Comparison of ENCODE assay signal across 27 cellular contexts in genomic region chr5:154571325-154572035, GRCh38.
"Had no signal": no experiment of that assay in that cellular context is flagged by ENCODE, and none has a peak within 500 bp of the region (broad histone marks: within the 10 kb centered on the region; RNA-seq: fewer than 3 reads in every experiment).

No MANE protein-coding gene starts in this region.

- DNase-seq: dermis blood vessel endothelial cell; effector memory CD4-positive, alpha-beta T cell; heart left ventricle; kidney; midbrain; naive thymus-derived CD8-positive, alpha-beta T cell; nephron progenitor cell; stimulated activated CD4-positive, alpha-beta T cell treated with anti-CD3 and anti-CD28 coated beads, Interleukin-12 subunit alpha, Interleukin-12 subunit beta, amount 100 ng/mL, for 4 hours; stimulated activated CD4-positive, alpha-beta T cell treated with anti-CD3 and anti-CD28 coated beads, Interleukin-1b, Interleukin-23, amount 100 ng/mL, for 48 hours; stimulated activated CD4-positive, alpha-beta T cell treated with anti-CD3 and anti-CD28 coated beads, Interleukin-4, amount 100 ng/mL, for 1 hour; stimulated activated CD8-positive, alpha-beta memory T cell treated with anti-CD3 and anti-CD28 coated beads, Interleukin-4, amount 100 ng/mL, for 48 hours; stimulated activated naive CD4-positive, alpha-beta T cell treated with Interleukin-2 at 50 U/mL for 16 hours; stomach; thyroid gland had no signal

- H3K9me3 ChIP-seq: gastroesophageal sphincter, heart left ventricle, prostate gland, right atrium auricular region, stomach, thyroid gland had no signal

- H3K4me1 ChIP-seq: gastroesophageal sphincter, heart left ventricle, prostate gland, right atrium auricular region, stomach had no signal

- H3K4me3 Mint-ChIP-seq: central memory CD8-positive, alpha-beta T cell; memory B cell; naive thymus-derived CD8-positive, alpha-beta T cell; nephron progenitor cell; type B pancreatic cell had no signal

- H3K79me2 ChIP-seq: hepatocyte had no signal

- H3K36me3 Mint-ChIP-seq: memory B cell; naive thymus-derived CD8-positive, alpha-beta T cell; type B pancreatic cell had no signal

- H3K27ac ChIP-seq: coronary artery, gastroesophageal sphincter, heart left ventricle, hepatocyte, prostate gland, right atrium auricular region, stomach, thyroid gland had no signal

- H3K36me3 ChIP-seq: gastroesophageal sphincter, heart left ventricle, prostate gland, right atrium auricular region, stomach, thyroid gland had no signal

- ATAC-seq: gastroesophageal sphincter; heart left ventricle; left lobe of liver; naive thymus-derived CD8-positive, alpha-beta T cell; sciatic nerve had no signal

- H3K27ac Mint-ChIP-seq: memory B cell, nephron progenitor cell, type B pancreatic cell had no signal

- FAIRE-seq: endothelial cell of umbilical vein, kidney had no signal

- H3K4me1 Mint-ChIP-seq: central memory CD8-positive, alpha-beta T cell had no signal

- H3K4me3 ChIP-seq: coronary artery, gastroesophageal sphincter, heart left ventricle, hepatocyte, lung, prostate gland, right atrium auricular region, smooth muscle cell, stomach, thyroid gland had no signal

- H2AFZ ChIP-seq: hepatocyte had no signal

- H3K4me2 ChIP-seq: hepatocyte, smooth muscle cell had no signal

- H3K9me3 Mint-ChIP-seq: central memory CD8-positive, alpha-beta T cell; memory B cell; naive thymus-derived CD8-positive, alpha-beta T cell; nephron progenitor cell; type B pancreatic cell had no signal

- H3K27me3 ChIP-seq: right atrium auricular region, thyroid gland had no signal
